28 cellular contexts compared by ENCODE assay signal in the genomic region with DNA sequence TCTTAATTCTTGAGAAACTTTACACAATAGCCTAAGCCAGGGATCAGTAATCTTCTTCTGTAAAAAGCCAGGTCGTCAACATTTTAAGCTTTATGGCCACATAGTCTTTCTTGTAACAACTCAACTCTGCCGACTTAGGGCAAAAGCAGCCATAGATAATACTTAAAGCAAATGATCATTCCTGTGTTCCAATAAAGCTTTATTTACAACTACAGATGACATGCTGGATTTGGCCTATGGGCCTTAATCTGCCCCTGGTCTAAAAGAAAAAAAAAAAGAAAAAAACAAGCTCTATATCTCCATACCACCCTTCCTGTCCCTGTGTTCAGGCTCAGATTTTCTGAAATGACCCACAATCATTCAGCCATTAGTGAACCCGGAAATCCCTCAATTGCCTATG.
"Had no signal": no experiment of that assay in that cellular context is flagged by ENCODE, and none has a peak within 500 bp of the region (broad histone marks: within the 10 kb centered on the region; RNA-seq: fewer than 3 reads in every experiment).

No MANE protein-coding gene starts in this region.

- H3K36me3 Mint-ChIP-seq: activated naive CD4-positive, alpha-beta T cell treated with anti-CD3 and anti-CD28 coated beads, Interleukin-2, amount 10 ng/mL, durations not matched to agents 7 days and 5 days; activated naive CD8-positive, alpha-beta T cell treated with anti-CD3 and anti-CD28 coated beads for 36 hours had no signal

- H3K4me3 Mint-ChIP-seq: activated CD8-positive, alpha-beta T cell treated with anti-CD3 and anti-CD28 coated beads for 36 hours; activated naive CD4-positive, alpha-beta T cell treated with anti-CD3 and anti-CD28 coated beads, Interleukin-2, amount 10 ng/mL, durations not matched to agents 7 days and 5 days; activated naive CD8-positive, alpha-beta T cell treated with anti-CD3 and anti-CD28 coated beads for 36 hours; activated T-cell treated with anti-CD3 and anti-CD28 coated beads, Interleukin-2, amount 50 U/mL, for 72 hours had no signal

- H3K9me3 ChIP-seq: Peyer's patch, SJCRH30, SK-N-SH had no signal

- H3K27ac ChIP-seq: brain microvascular endothelial cell, cardiac muscle cell, KMS-11, Peyer's patch, RWPE1, SJCRH30, VCaP had no signal

- H3K27me3 ChIP-seq: brain microvascular endothelial cell, cardiac muscle cell, Peyer's patch, SJCRH30 had no signal

- H3K4me1 Mint-ChIP-seq: activated naive CD4-positive, alpha-beta T cell treated with anti-CD3 and anti-CD28 coated beads, Interleukin-2, amount 10 ng/mL, durations not matched to agents 7 days and 5 days; activated naive CD8-positive, alpha-beta T cell treated with anti-CD3 and anti-CD28 coated beads for 36 hours had no signal

- DNase-seq: activated CD4-positive, alpha-beta T cell treated with anti-CD3 and anti-CD28 coated beads for 4 hours; activated CD8-positive, alpha-beta memory T cell treated with anti-CD3 and anti-CD28 coated beads, Interleukin-2, amount 50 U/mL, for 4 hours; activated CD8-positive, alpha-beta T cell treated with anti-CD3 and anti-CD28 coated beads for 36 hours; activated gamma-delta T cell treated with Interleukin-2 at 50 U/mL for 16 hours; activated naive CD4-positive, alpha-beta T cell treated with anti-CD3 and anti-CD28 coated beads, Interleukin-2, amount 10 ng/mL, durations not matched to agents 7 days and 5 days; activated naive CD8-positive, alpha-beta T cell treated with anti-CD3 and anti-CD28 coated beads for 36 hours; activated T-cell treated with anti-CD3 and anti-CD28 coated beads, Interleukin-2, amount 50 U/mL, for 72 hours; brain microvascular endothelial cell; MV-4-11; NCI-H1092 treated with DMSO at 0.1 percent for 48 hours; NCI-H1417 treated with DMSO at 0.1 percent for 48 hours; NCI-H1694; NCI-H2029; NCI-H2107; NCI-H2171 treated with DMSO at 0.1 percent for 48 hours; NCI-H226; NCI-H526; NCI-H774; Peyer's patch; Right ventricle myocardium superior; SK-N-SH; T-helper 1 cell had no signal

- H3K36me3 ChIP-seq: brain microvascular endothelial cell, cardiac muscle cell, Peyer's patch, SJCRH30 had no signal

- H3K27ac Mint-ChIP-seq: activated CD8-positive, alpha-beta T cell treated with anti-CD3 and anti-CD28 coated beads for 36 hours; activated naive CD4-positive, alpha-beta T cell treated with anti-CD3 and anti-CD28 coated beads, Interleukin-2, amount 10 ng/mL, durations not matched to agents 7 days and 5 days; activated naive CD8-positive, alpha-beta T cell treated with anti-CD3 and anti-CD28 coated beads for 36 hours; activated T-cell treated with anti-CD3 and anti-CD28 coated beads, Interleukin-2, amount 50 U/mL, for 72 hours; activated T-helper 2 cell treated with anti-CD3 and anti-CD28 coated beads, Interferon-gamma antibody, Interleukin-2, Interleukin-4, amounts not matched to agents 10 μg/mL and 5 μg/mL and 100 μg/mL, durations not matched to agents 14 hours and 24 hours and 36 hours had no signal

- H3K4me3 ChIP-seq: cardiac muscle cell, Peyer's patch, SJCRH30 had no signal

- H3K9me3 Mint-ChIP-seq: activated CD8-positive, alpha-beta T cell treated with anti-CD3 and anti-CD28 coated beads for 36 hours; activated naive CD4-positive, alpha-beta T cell treated with anti-CD3 and anti-CD28 coated beads, Interleukin-2, amount 10 ng/mL, durations not matched to agents 7 days and 5 days; activated naive CD8-positive, alpha-beta T cell treated with anti-CD3 and anti-CD28 coated beads for 36 hours; activated T-cell treated with anti-CD3 and anti-CD28 coated beads, Interleukin-2, amount 50 U/mL, for 72 hours; activated T-helper 2 cell treated with anti-CD3 and anti-CD28 coated beads, Interferon-gamma antibody, Interleukin-2, Interleukin-4, amounts not matched to agents 10 μg/mL and 5 μg/mL and 100 μg/mL, durations not matched to agents 14 hours and 24 hours and 36 hours had no signal
